ENCODE assay signal across 14 cellular contexts in the genomic region with DNA sequence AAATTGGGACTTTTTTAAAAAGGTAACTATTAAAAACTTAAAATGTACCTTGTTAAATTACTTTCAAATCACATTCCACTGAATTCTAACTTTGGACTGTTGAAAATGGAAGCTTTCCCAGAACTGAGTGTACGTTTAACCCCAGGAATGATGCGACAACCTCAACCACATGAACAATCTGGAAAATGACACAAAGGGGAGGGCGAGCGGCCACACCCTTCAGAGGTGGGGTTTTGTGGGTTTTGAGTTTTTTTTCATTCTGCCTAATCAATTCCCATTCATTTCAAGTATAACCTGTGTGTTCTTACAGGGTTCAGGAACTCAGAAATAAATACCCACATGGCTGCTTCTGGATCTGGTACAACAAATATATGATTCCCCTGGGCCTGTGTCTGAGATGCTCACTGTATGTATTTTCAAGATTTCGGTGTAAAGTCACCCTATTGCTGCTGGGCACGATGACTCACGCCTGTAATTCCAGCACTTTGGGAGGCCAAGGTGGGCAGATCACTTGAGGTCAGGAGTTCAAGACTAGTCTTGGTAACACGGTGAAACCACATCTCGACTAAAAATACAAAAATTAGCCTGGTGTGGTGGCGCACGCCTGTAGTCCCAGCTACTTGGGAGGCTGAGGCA. TPM values are rescaled to one million over a fixed set of nuclear protein-coding genes. Genes with fewer than 3 reads are reported as not detected.
DNase-seq lines count a peak whose midpoint lies in the region; ATAC-seq and TF ChIP-seq lines count a peak whose summit lies in the region.
"Had no signal": no experiment of that assay in that cellular context is flagged by ENCODE, and none has a peak within 500 bp of the region (broad histone marks: within the 10 kb centered on the region; RNA-seq: fewer than 3 reads in every experiment).

No MANE protein-coding gene starts in this region.

- 0 out of 2 replicates have a peak overlapping the region, but pooled peaks have one; percentile 12 for H3K27ac ChIP-seq in HCT116 (ENCODE audit: low read depth, low read length)
- H3K27ac ChIP-seq in VCaP: peak overlapping the region; percentile 92
- H3K27ac ChIP-seq in thoracic aorta: peak overlapping the region; percentile 48 to 63
- peak overlapping the region in 2 of 4 donors; percentile 18 to 56 for H3K27ac ChIP-seq in transverse colon
- H3K27ac ChIP-seq: heart right ventricle had no signal

- H3K9me2 ChIP-seq in HCT116 (ENCODE audit: insufficient read depth): no peaks in the 10 kb centered on the region

- RAD21 ChIA-PET in HCT116 (lab: Charles Lee; ENCODE audit: low non-redundant PET in 1 of 2, low total read pairs in 2 of 2, uncharacterized antibody in 2 of 2, unreplicated experiment in 2 of 2): no interaction called here

- TF ChIP-seq RAD21 in HCT116 (IDR thresholded peaks at IDR 0.05; ENCODE audit: low read depth): no peak

- H3K9me3 ChIP-seq in HCT116 (ENCODE audit: control insufficient read depth in 1 of 2, insufficient read depth in 1 of 2, low read depth in 1 of 2, low read length in 2 of 2): no peaks in the 10 kb centered on the region
- no peaks in the 10 kb centered on the region for H3K9me3 ChIP-seq in thoracic aorta
- no peaks in the 10 kb centered on the region for H3K9me3 ChIP-seq in transverse colon
- H3K9me3 ChIP-seq: heart right ventricle had no signal

- no peak for TF ChIP-seq CTCF in HCT116 (IDR thresholded peaks at IDR 0.05 in 2 of 3, conservative IDR thresholded peaks at IDR 0.05 in 1 of 3; ENCODE audit: borderline replicate concordance in 1 of 3, insufficient read depth in 1 of 3, low read depth in 2 of 3, low read length in 2 of 3)
- no peak for TF ChIP-seq CTCF in VCaP (conservative IDR thresholded peaks at IDR 0.05)
- no peak for TF ChIP-seq CTCF in fibroblast of villous mesenchyme (IDR thresholded peaks at IDR 0.05; ENCODE audit: insufficient read depth, low read depth, low read length)
- TF ChIP-seq CTCF in thoracic aorta (IDR thresholded peaks at IDR 0.05): no peak
- TF ChIP-seq CTCF in transverse colon (IDR thresholded peaks at IDR 0.05): no peak

- H3K4me3 ChIP-seq in HCT116 (replicated peaks in 1 of 2; ENCODE audit: low read depth in 1 of 2, low read length in 2 of 2) (peak overlapping the region in 1 of 2 experiments; percentile 8; a peak in 2 of 4 replicates), fibroblast of villous mesenchyme (ENCODE audit: low read depth, low read length) (no peak overlapping the region), thoracic aorta (peak overlapping the region; percentile 30), transverse colon (no peak overlapping the region)
- H3K4me3 ChIP-seq: heart right ventricle had no signal

- peak; percentile 44 for DNase-seq in HCT116 (ENCODE audit: low read depth, low spot score)
- DNase-seq in fibroblast of villous mesenchyme (ENCODE audit: low read depth): peak; percentile 44
- DNase-seq in thoracic aorta (ENCODE audit: low spot score): no peak
- DNase-seq in transverse colon: no peak
- DNase-seq in iPS-NIHi7 (ENCODE audit: extremely low spot score): no peak
- DNase-seq: activated T-cell treated with anti-CD3 and anti-CD28 coated beads, Interleukin-2, amount 50 U/mL, for 72 hours; amniotic stem cell; effector memory CD4-positive, alpha-beta T cell; heart right ventricle; natural killer cell; stimulated activated CD4-positive, alpha-beta T cell treated with anti-CD3 and anti-CD28 coated beads, Interleukin-4, amount 100 ng/mL, for 4 hours; stimulated activated naive CD4-positive, alpha-beta T cell had no signal

- no peaks in the 10 kb centered on the region for H3K36me3 ChIP-seq in HCT116 (ENCODE audit: control insufficient read depth in 1 of 2, insufficient read depth in 2 of 2, low read length in 2 of 2)
- H3K36me3 ChIP-seq in thoracic aorta: no peaks in the 10 kb centered on the region
- H3K36me3 ChIP-seq in transverse colon: no peaks in the 10 kb centered on the region
- H3K36me3 ChIP-seq: heart right ventricle had no signal

- H3K4me2 ChIP-seq in HCT116 (ENCODE audit: low read length): peak overlapping the region; percentile 43

- peak; percentile 80 for ATAC-seq in HCT116
- ATAC-seq in thoracic aorta (ENCODE audit: insufficient number of reproducible peaks, low FRiP score, low read depth): peak; percentile 57
- no peak for ATAC-seq in GM19324 (IDR thresholded peaks at IDR 0.05; ENCODE audit: low FRiP score, unreplicated experiment)
- ATAC-seq: activated T-cell treated with anti-CD3 and anti-CD28 coated beads, Interleukin-2, amount 50 U/mL, for 72 hours; heart right ventricle; natural killer cell had no signal

- H3K79me2 ChIP-seq in HCT116 (ENCODE audit: insufficient read depth, low read length): peaks cover 17% of the 10 kb centered on the region

- H3K27me3 ChIP-seq in HCT116 (ENCODE audit: insufficient read depth, low read length) (no peaks in the 10 kb centered on the region), thoracic aorta (replicated peaks; ENCODE audit: insufficient read depth) (no peaks in the 10 kb centered on the region), transverse colon (no peaks in the 10 kb centered on the region)
- H3K27me3 ChIP-seq: heart right ventricle had no signal

- H3K4me1 ChIP-seq in HCT116 (ENCODE audit: control insufficient read depth in 1 of 2, insufficient read depth in 2 of 2, low read length in 2 of 2) (peaks cover 17 to 29% of the 10 kb centered on the region in 2 experiments), thoracic aorta (ENCODE audit: control insufficient read depth in 1 of 2, low read depth in 2 of 2) (peaks cover 33 to 67% of the 10 kb centered on the region in 2 donors), transverse colon (peaks cover 15 to 36% (median 25%) of the 10 kb centered on the region in 4 donors)

- BruUV-seq in HCT116 (replicated peaks; lab: Mats Ljungman, UMichigan): no TSS peak

- POLR2A ChIA-PET in HCT116 (lab: Charles Lee): no interaction called here

- in situ Hi-C loops in transverse colon (cut with MboI; ENCODE audit: low pct_ligation_motif_present in 1 of 4, low pct_unique_long_range_greater_than_20kb in 1 of 4, low sequenced_read_pairs in 3 of 4): no loop called here

- TF ChIP-seq EP300 in transverse colon (IDR thresholded peaks at IDR 0.05; ENCODE audit: low read depth): no peak

- no peaks in the 10 kb centered on the region for H4K20me1 ChIP-seq in HCT116 (ENCODE audit: insufficient read depth)

- CTCF ChIA-PET in HCT116 (lab: Charles Lee): interaction anchor here (2.1 kb wide), 1 partner anchor 12 kb away, joined by 4 read pairs; no protein-coding TSS in a partner anchor

- WGBS in transverse colon (ENCODE audit: low coverage in 1 of 2), 2 donors: 77 to 81% methylated on average over 11 of the region's 11 CpGs

- no peak for TF ChIP-seq POLR2A in HCT116 (IDR thresholded peaks at IDR 0.05; ENCODE audit: borderline replicate concordance, extremely low read depth, insufficient read depth, insufficient read length)
- TF ChIP-seq POLR2A in transverse colon (IDR thresholded peaks at IDR 0.05): no peak

- H2AFZ ChIP-seq in HCT116 (ENCODE audit: low read depth, low read length, poor library complexity, severe bottlenecking): no peak overlapping the region

- no peak overlapping the region; the same call in 1 of the 2 replicates for H3K9ac ChIP-seq in HCT116 (ENCODE audit: low read length)

- intact Hi-C loops in HCT116 (cut with micrococcal nuclease): no loop called here
- intact Hi-C loops in transverse colon (cut with DNase I; ENCODE audit: low total_unique reads): no loop called here

TF ChIP-seq in HCT116, 20 proteins besides CTCF, POLR2A, EP300 and RAD21 (continues in another document):
- TF ChIP-seq EGR1 (IDR thresholded peaks at IDR 0.05; ENCODE audit: low read depth) (0 out of 2 replicates have a peak, but pooled peaks have one; percentile 23), JUND (IDR thresholded peaks at IDR 0.05) (peak; percentile 60), CEBPB (IDR thresholded peaks at IDR 0.05; ENCODE audit: low read depth) (peak; percentile 51; the same call in 1 of the 2 replicates), MAX (IDR thresholded peaks at IDR 0.05) (peak; percentile 21; the same call in 1 of the 2 replicates), FOSL1 (IDR thresholded peaks at IDR 0.05; ENCODE audit: low read depth) (peak; percentile 64), TCF7L2 (IDR thresholded peaks at IDR 0.05; ENCODE audit: borderline replicate concordance, extremely low read depth, insufficient read depth, insufficient read length) (no peak), ZFX (IDR thresholded peaks at IDR 0.05) (no peak), SP1 (IDR thresholded peaks at IDR 0.05; ENCODE audit: low read depth) (peak; percentile 58), YY1 (IDR thresholded peaks at IDR 0.05; ENCODE audit: extremely low read depth, insufficient replicate concordance, low read depth, low read length) (no peak), CBX3 (IDR thresholded peaks at IDR 0.05; ENCODE audit: low read depth) (peak; percentile 40; the same call in 1 of the 2 replicates), SRF (IDR thresholded peaks at IDR 0.05; ENCODE audit: low read depth) (no peak)
- TF ChIP-seq, protein P1, sequence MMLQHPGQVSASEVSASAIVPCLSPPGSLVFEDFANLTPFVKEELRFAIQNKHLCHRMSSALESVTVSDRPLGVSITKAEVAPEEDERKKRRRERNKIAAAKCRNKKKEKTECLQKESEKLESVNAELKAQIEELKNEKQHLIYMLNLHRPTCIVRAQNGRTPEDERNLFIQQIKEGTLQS (IDR thresholded peaks at IDR 0.05): no peak
- TF ChIP-seq, protein P2, sequence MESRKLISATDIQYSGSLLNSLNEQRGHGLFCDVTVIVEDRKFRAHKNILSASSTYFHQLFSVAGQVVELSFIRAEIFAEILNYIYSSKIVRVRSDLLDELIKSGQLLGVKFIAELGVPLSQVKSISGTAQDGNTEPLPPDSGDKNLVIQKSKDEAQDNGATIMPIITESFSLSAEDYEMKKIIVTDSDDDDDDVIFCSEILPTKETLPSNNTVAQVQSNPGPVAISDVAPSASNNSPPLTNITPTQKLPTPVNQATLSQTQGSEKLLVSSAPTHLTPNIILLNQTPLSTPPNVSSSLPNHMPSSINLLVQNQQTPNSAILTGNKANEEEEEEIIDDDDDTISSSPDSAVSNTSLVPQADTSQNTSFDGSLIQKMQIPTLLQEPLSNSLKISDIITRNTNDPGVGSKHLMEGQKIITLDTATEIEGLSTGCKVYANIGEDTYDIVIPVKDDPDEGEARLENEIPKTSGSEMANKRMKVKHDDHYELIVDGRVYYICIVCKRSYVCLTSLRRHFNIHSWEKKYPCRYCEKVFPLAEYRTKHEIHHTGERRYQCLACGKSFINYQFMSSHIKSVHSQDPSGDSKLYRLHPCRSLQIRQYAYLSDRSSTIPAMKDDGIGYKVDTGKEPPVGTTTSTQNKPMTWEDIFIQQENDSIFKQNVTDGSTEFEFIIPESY (IDR thresholded peaks at IDR 0.05; ENCODE audit: extremely low read depth, insufficient replicate concordance, low read length): no peak

RNA-seq across cellular contexts. Expression of gene CNKSR3, which starts 21.6 kb away (rescaled TPM):
- total RNA-seq in HCT116 (2021; ENCODE audit: unreplicated experiment) (15.4 TPM), fibroblast of villous mesenchyme (3.2 and 4.7 TPM in 2 replicates), thoracic aorta (10 to 100 TPM; 20.2 to 22.9 TPM), transverse colon (10 to 100 TPM in 3 of 4 donors, 1 to 10 TPM in 1; 4.0 to 27.3 (median 16.9) TPM)
- polyA plus RNA-seq in HCT116 (2012): 5.6 and 6.7 TPM in 2 replicates

Comparison
In these comparisons a context has a peak if more than half of its experiments do, and no peak if none do; other contexts are left out.
1. DNase-seq: peak in HCT116 (single experiment) and fibroblast of villous mesenchyme (single experiment); none in thoracic aorta (single experiment), transverse colon (single experiment) and iPS-NIHi7 (single experiment).